Comparison of ENCODE assay signal across 8 cellular contexts in genomic region chr4:38318737-38319455, GRCh38.
DNase-seq lines count a peak whose midpoint lies in the region; ATAC-seq and TF ChIP-seq lines count a peak whose summit lies in the region.

No MANE protein-coding gene starts in this region.

- H3K27ac Mint-ChIP-seq in T-helper 2 cell treated with Interferon-gamma antibody and Interleukin-4, amounts not matched to agents 5 μg/mL and 100 μg/mL, for 36 hours, result peak overlapping the region; percentile 92

- H3K4me3 ChIP-seq in astrocyte of the spinal cord (ENCODE audit: low read depth, low read length) (no peak overlapping the region), hepatocyte (no peak overlapping the region)

- H3K27ac ChIP-seq in hepatocyte, result peak overlapping the region; percentile 83

- H3K4me1 ChIP-seq in hepatocyte (ENCODE audit: insufficient read depth), result peaks cover 7% of the 10 kb centered on the region

- H3K36me3 ChIP-seq in hepatocyte (replicated peaks; ENCODE audit: insufficient read depth, low read depth), result no peaks in the 10 kb centered on the region

- H3K4me2 ChIP-seq in hepatocyte, result peak overlapping the region; percentile 66

- no peaks in the 10 kb centered on the region for H3K79me2 ChIP-seq in hepatocyte

- peaks cover 27% of the 10 kb centered on the region for H3K4me1 Mint-ChIP-seq in T-helper 2 cell treated with Interferon-gamma antibody and Interleukin-4, amounts not matched to agents 5 μg/mL and 100 μg/mL, for 36 hours (ENCODE audit: low read depth)

- H3K9me2 ChIP-seq in hepatocyte (replicated peaks; ENCODE audit: insufficient read depth), result no peaks in the 10 kb centered on the region

- H3K27me3 ChIP-seq in hepatocyte, result no peaks in the 10 kb centered on the region

- WGBS in hepatocyte (ENCODE audit: low lambda C conversion rate, missing lambda C conversion rate), result 9% methylated on average over 22 of the region's 22 CpGs

- H2AFZ ChIP-seq in hepatocyte, result peak overlapping the region; percentile 28

- no peaks in the 10 kb centered on the region for H4K20me1 ChIP-seq in hepatocyte (ENCODE audit: insufficient read depth, poor library complexity, severe bottlenecking)

- peaks cover under 1% of the 10 kb centered on the region for H3K9me3 Mint-ChIP-seq in T-helper 2 cell treated with Interferon-gamma antibody and Interleukin-4, amounts not matched to agents 5 μg/mL and 100 μg/mL, for 36 hours

- H3K4me3 Mint-ChIP-seq in T-helper 2 cell treated with Interferon-gamma antibody and Interleukin-4, amounts not matched to agents 5 μg/mL and 100 μg/mL, for 36 hours, result peak overlapping the region; percentile 86

- ATAC-seq in GM18502 (IDR thresholded peaks at IDR 0.05; ENCODE audit: poor library complexity, unreplicated experiment) (peak; percentile 93), HG02885 (IDR thresholded peaks at IDR 0.05; ENCODE audit: poor library complexity, unreplicated experiment) (peak; percentile 88)

- H3K9me3 ChIP-seq in hepatocyte (ENCODE audit: low read depth), result no peaks in the 10 kb centered on the region

- DNase-seq in NCI-H146 treated with DMSO at 0.1 percent for 48 hours (lab: John Stamatoyannopoulos, UW; ENCODE audit: unreplicated experiment) (peak; percentile 47), astrocyte of the spinal cord (ENCODE audit: low read depth, low spot score) (peak; percentile 98), hepatocyte (ENCODE audit: low spot score) (peak; percentile 95), retina (peak; percentile 82), NCI-H1694 (lab: John Stamatoyannopoulos, UW) (no peak)
- DNase-seq in T-helper 2 cell treated with Interferon-gamma antibody and Interleukin-4, amounts not matched to agents 5 μg/mL and 100 μg/mL, for 36 hours (ENCODE audit: low spot score), result peak; percentile 65

- peaks cover 19% of the 10 kb centered on the region for H3K27me3 Mint-ChIP-seq in T-helper 2 cell treated with Interferon-gamma antibody and Interleukin-4, amounts not matched to agents 5 μg/mL and 100 μg/mL, for 36 hours (ENCODE audit: low read depth)

- in situ Hi-C loops in astrocyte of the spinal cord (cut with HindIII; ENCODE audit: low sequenced_read_pairs), result loop anchor here (25.0 kb wide), 1 partner anchor 343 kb away; the partner anchor contains the start of gene KLF3

- peaks cover 3% of the 10 kb centered on the region for H3K36me3 Mint-ChIP-seq in T-helper 2 cell treated with Interferon-gamma antibody and Interleukin-4, amounts not matched to agents 5 μg/mL and 100 μg/mL, for 36 hours (ENCODE audit: low read depth)

- TF ChIP-seq CTCF in astrocyte of the spinal cord (IDR thresholded peaks at IDR 0.05; ENCODE audit: low read depth, low read length) (no peak), hepatocyte (IDR thresholded peaks at IDR 0.05; ENCODE audit: poor library complexity) (no peak)
